Comparison of ENCODE assay signal across 8 cellular contexts in genomic region chr12:114614040-114614439, GRCh38.
"Had no signal": no experiment of that assay in that cellular context is flagged by ENCODE, and none has a peak within 500 bp of the region (broad histone marks: within the 10 kb centered on the region; RNA-seq: fewer than 3 reads in every experiment).

No MANE protein-coding gene starts in this region.

- H3K27ac ChIP-seq: GM23248 had no signal

- DNase-seq: GM23248, GOT3, H9, HCEC 1CT, HFFc6, KG1 had no signal

- H3K4me3 ChIP-seq: GM23248 had no signal

- FAIRE-seq: H54, HTR-8/SVneo had no signal

- H3K9ac ChIP-seq: GM23248 had no signal

- H2AFZ ChIP-seq: GM23248 had no signal
